8 cellular contexts compared by ENCODE assay signal in genomic region chr15:89494941-89495637, GRCh38. TPM values are rescaled to one million over a fixed set of nuclear protein-coding genes. Genes with fewer than 3 reads are reported as not detected.
DNase-seq lines count a peak whose midpoint lies in the region; ATAC-seq and TF ChIP-seq lines count a peak whose summit lies in the region.

No MANE protein-coding gene starts in this region.

- TF ChIP-seq CTCF in Caco-2 (IDR thresholded peaks at IDR 0.05; ENCODE audit: insufficient read depth in 1 of 2, low read depth in 1 of 2, low read length in 1 of 2, severe bottlenecking in 1 of 2, unreplicated experiment in 1 of 2) (peak; percentile 19 to 31), GM23338 (conservative IDR thresholded peaks at IDR 0.05; ENCODE audit: low read depth in 2 of 2) (peak; percentile 73 to 84), kidney epithelial cell (IDR thresholded peaks at IDR 0.05; ENCODE audit: insufficient read depth, low read length, poor library complexity, severe bottlenecking) (peak; percentile 45)

- H3F3A ChIP-seq in GM23338 (replicated peaks; ENCODE audit: low read depth): no peaks in the 10 kb centered on the region

- H3K79me2 ChIP-seq in GM23338 (replicated peaks; ENCODE audit: insufficient read depth): no peaks in the 10 kb centered on the region

- no peaks in the 10 kb centered on the region for H3K27me3 ChIP-seq in Caco-2 (replicated peaks; ENCODE audit: control insufficient read depth, insufficient read depth, low read length)
- H3K27me3 ChIP-seq in GM23338 (ENCODE audit: insufficient read depth): peaks cover 33% of the 10 kb centered on the region
- peaks cover 45% of the 10 kb centered on the region for H3K27me3 ChIP-seq in kidney epithelial cell (ENCODE audit: control insufficient read depth, insufficient read depth, low read length)

- H3K36me3 Mint-ChIP-seq in Caco-2 (ENCODE audit: insufficient read depth, unreplicated experiment) (no peaks in the 10 kb centered on the region), GM23338 (ENCODE audit: low read depth) (no peaks in the 10 kb centered on the region)
- H3K36me3 Mint-ChIP-seq in activated CD4-positive, alpha-beta memory T cell treated with anti-CD3 and anti-CD28 coated beads, Interleukin-2, amount 10 ng/mL, durations not matched to agents 7 days and 5 days (ENCODE audit: low read depth): no peaks in the 10 kb centered on the region

- H3K4me3 Mint-ChIP-seq in Caco-2 (ENCODE audit: unreplicated experiment) (no peak overlapping the region), GM23338 (peak overlapping the region; percentile 16; the same call in 1 of the 3 replicates)
- no peak overlapping the region for H3K4me3 Mint-ChIP-seq in activated CD4-positive, alpha-beta memory T cell treated with anti-CD3 and anti-CD28 coated beads, Interleukin-2, amount 10 ng/mL, durations not matched to agents 7 days and 5 days

- H3K27me3 Mint-ChIP-seq in Caco-2 (ENCODE audit: insufficient read depth, unreplicated experiment): peaks cover 3% of the 10 kb centered on the region
- H3K27me3 Mint-ChIP-seq in GM23338 (ENCODE audit: insufficient read depth, low read depth, poor library complexity): peaks cover 18% of the 10 kb centered on the region
- peaks cover 41% of the 10 kb centered on the region for H3K27me3 Mint-ChIP-seq in activated CD4-positive, alpha-beta memory T cell treated with anti-CD3 and anti-CD28 coated beads, Interleukin-2, amount 10 ng/mL, durations not matched to agents 7 days and 5 days

- H3K4me3 ChIP-seq in Caco-2 (ENCODE audit: low read depth, low read length) (no peak overlapping the region), GM23338 (no peak overlapping the region), kidney epithelial cell (ENCODE audit: low read depth, low read length) (no peak overlapping the region)

- H3K9me3 Mint-ChIP-seq in Caco-2 (ENCODE audit: unreplicated experiment) (no peaks in the 10 kb centered on the region), GM23338 (no peaks in the 10 kb centered on the region)
- H3K9me3 Mint-ChIP-seq in activated CD4-positive, alpha-beta memory T cell treated with anti-CD3 and anti-CD28 coated beads, Interleukin-2, amount 10 ng/mL, durations not matched to agents 7 days and 5 days: no peaks in the 10 kb centered on the region

- no peaks in the 10 kb centered on the region for H3K36me3 ChIP-seq in Caco-2 (ENCODE audit: control insufficient read depth, insufficient read depth, low read length)
- H3K36me3 ChIP-seq in GM23338 (ENCODE audit: insufficient read depth): no peaks in the 10 kb centered on the region
- H3K36me3 ChIP-seq in kidney epithelial cell (ENCODE audit: control insufficient read depth, insufficient read depth, low read length): no peaks in the 10 kb centered on the region

- no peaks in the 10 kb centered on the region for H4K20me1 ChIP-seq in GM23338 (replicated peaks; ENCODE audit: insufficient read depth)

- H3K4me1 ChIP-seq in Caco-2 (no peaks in the 10 kb centered on the region), GM23338 (ENCODE audit: insufficient read depth) (peaks cover 3% of the 10 kb centered on the region; the same call in 1 of the 2 replicates)

- H2AFZ ChIP-seq in GM23338: no peak overlapping the region

- intact Hi-C loops in Caco-2 (cut with micrococcal nuclease; ENCODE audit: unreplicated experiment): no loop called here

- BruUV-seq in Caco-2 (replicated peaks; lab: Mats Ljungman, UMichigan): no TSS peak

- H3K4me1 Mint-ChIP-seq in Caco-2 (ENCODE audit: low read depth, unreplicated experiment) (no peaks in the 10 kb centered on the region), GM23338 (no peaks in the 10 kb centered on the region; the same call in 2 of the 3 replicates)
- peaks cover 5% of the 10 kb centered on the region for H3K4me1 Mint-ChIP-seq in activated CD4-positive, alpha-beta memory T cell treated with anti-CD3 and anti-CD28 coated beads, Interleukin-2, amount 10 ng/mL, durations not matched to agents 7 days and 5 days

- no peaks in the 10 kb centered on the region for H3K9me3 ChIP-seq in Caco-2

- H3K27ac ChIP-seq in GM23338 (ENCODE audit: low read depth) (no peak overlapping the region), caudate nucleus (ENCODE audit: low read depth, low read length) (no peak overlapping the region)

- H3K27ac Mint-ChIP-seq in Caco-2 (ENCODE audit: unreplicated experiment): no peak overlapping the region
- no peak overlapping the region for H3K27ac Mint-ChIP-seq in GM23338
- H3K27ac Mint-ChIP-seq in activated CD4-positive, alpha-beta memory T cell treated with anti-CD3 and anti-CD28 coated beads, Interleukin-2, amount 10 ng/mL, durations not matched to agents 7 days and 5 days: no peak overlapping the region

- DNase-seq in Caco-2: peak in 1 of 2 experiments; percentile 32
- DNase-seq in GM23338 (ENCODE audit: low spot score): peak; percentile 73
- peak; percentile 51 for DNase-seq in activated CD4-positive, alpha-beta memory T cell treated with anti-CD3 and anti-CD28 coated beads, Interleukin-2, amount 10 ng/mL, durations not matched to agents 7 days and 5 days
- DNase-seq in kidney epithelial cell (ENCODE audit: low read depth): no peak
- DNase-seq in caudate nucleus (lab: John Stamatoyannopoulos, UW): no peak

- CTCF ChIA-PET in Caco-2 (lab: Charles Lee): interaction anchor here (1.2 kb wide), 1 partner anchor 44 kb away, joined by 3 read pairs; no protein-coding TSS in a partner anchor
- CTCF ChIA-PET in activated CD4-positive, alpha-beta memory T cell treated with anti-CD3 and anti-CD28 coated beads, Interleukin-2, amount 10 ng/mL, durations not matched to agents 7 days and 5 days (lab: Charles Lee): interaction anchor here (1.5 kb wide), 1 partner anchor 10 kb away, joined by 3 read pairs; no protein-coding TSS in a partner anchor

- ATAC-seq in GM23338 (peak; percentile 16), HG02610 (IDR thresholded peaks at IDR 0.05; ENCODE audit: unreplicated experiment) (no peak), HG02840 (IDR thresholded peaks at IDR 0.05; ENCODE audit: low FRiP score, unreplicated experiment) (no peak), GM19351 (IDR thresholded peaks at IDR 0.05; ENCODE audit: unreplicated experiment) (no peak)

- no peaks in the 10 kb centered on the region for H3K9me2 ChIP-seq in GM23338 (ENCODE audit: insufficient read depth)

- H3K4me2 ChIP-seq in GM23338: peak overlapping the region; percentile 83; the same call in 1 of the 2 replicates

- POLR2A ChIA-PET in Caco-2 (lab: Charles Lee): no interaction called here
- POLR2A ChIA-PET in activated CD4-positive, alpha-beta memory T cell treated with anti-CD3 and anti-CD28 coated beads, Interleukin-2, amount 10 ng/mL, durations not matched to agents 7 days and 5 days (lab: Charles Lee): no interaction called here

TF ChIP-seq in GM23338, 12 proteins besides CTCF, POLR2A, EP300 and RAD21 (continues in another document):
- TF ChIP-seq NANOG (IDR thresholded peaks at IDR 0.05; ENCODE audit: borderline replicate concordance) (no peak), POLR2AphosphoS5 (IDR thresholded peaks at IDR 0.05; ENCODE audit: low read depth) (no peak), CREB1 (CRISPR knock-in tag; IDR thresholded peaks at IDR 0.05; ENCODE audit: low read depth) (no peak)
- TF ChIP-seq, protein P1, sequence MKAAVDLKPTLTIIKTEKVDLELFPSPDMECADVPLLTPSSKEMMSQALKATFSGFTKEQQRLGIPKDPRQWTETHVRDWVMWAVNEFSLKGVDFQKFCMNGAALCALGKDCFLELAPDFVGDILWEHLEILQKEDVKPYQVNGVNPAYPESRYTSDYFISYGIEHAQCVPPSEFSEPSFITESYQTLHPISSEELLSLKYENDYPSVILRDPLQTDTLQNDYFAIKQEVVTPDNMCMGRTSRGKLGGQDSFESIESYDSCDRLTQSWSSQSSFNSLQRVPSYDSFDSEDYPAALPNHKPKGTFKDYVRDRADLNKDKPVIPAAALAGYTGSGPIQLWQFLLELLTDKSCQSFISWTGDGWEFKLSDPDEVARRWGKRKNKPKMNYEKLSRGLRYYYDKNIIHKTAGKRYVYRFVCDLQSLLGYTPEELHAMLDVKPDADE (IDR thresholded peaks at IDR 0.05): no peak

RNA-seq across cellular contexts. Expression of gene RHCG, which starts 1.3 kb away (rescaled TPM):
- total RNA-seq in Caco-2 (2022) (not detected in 2 replicates), kidney epithelial cell (0.04 and 0.21 TPM in 2 replicates)
- total RNA-seq in GM23338 (2014; rRNA removed; shearing (Covaris generic)): 0.63 TPM in 1 of 2 replicates, not detected in the other
- polyA plus RNA-seq in GM23338 (2016; fragmentation: Nextera tagmentation; extraction: Ambion mirVana): 0.21 and 0.35 TPM in 2 replicates
- total RNA-seq in activated CD4-positive, alpha-beta memory T cell treated with anti-CD3 and anti-CD28 coated beads, Interleukin-2, amount 10 ng/mL, durations not matched to agents 7 days and 5 days: not detected

Comparison
In these comparisons a context has a peak if more than half of its experiments do, and no peak if none do; other contexts are left out.
1. DNase-seq: peak in GM23338 (single experiment) and activated CD4-positive, alpha-beta memory T cell treated with anti-CD3 and anti-CD28 coated beads, Interleukin-2, amount 10 ng/mL, durations not matched to agents 7 days and 5 days (single experiment); none in kidney epithelial cell (single experiment) and caudate nucleus (0 of 61).
2. CTCF ChIP-seq: peak in every context shown above with its lines; median percentile 78 in GM23338; 45 in kidney epithelial cell; 25 in Caco-2.